ENCODE assay signal across 8 cellular contexts in genomic region chr3:119294402-119294888, GRCh38. TPM values are rescaled to one million over a fixed set of nuclear protein-coding genes. Genes with fewer than 3 reads are reported as not detected.
DNase-seq lines count a peak whose midpoint lies in the region; ATAC-seq, FAIRE-seq and TF ChIP-seq lines count a peak whose summit lies in the region.

No MANE protein-coding gene starts in this region.

- no peaks in the 10 kb centered on the region for H3K36me3 ChIP-seq in A673 (ENCODE audit: insufficient read depth, low read length, poor library complexity, severe bottlenecking)
- H3K36me3 ChIP-seq in left ventricle myocardium inferior: no peaks in the 10 kb centered on the region

- no peak for FAIRE-seq in RCC 7860 (lab: Jason Lieb, UNC)

- no peaks in the 10 kb centered on the region for H3K9me3 ChIP-seq in A673 (ENCODE audit: low read depth, low read length, poor library complexity, severe bottlenecking)
- no peaks in the 10 kb centered on the region for H3K9me3 ChIP-seq in left ventricle myocardium inferior (replicated peaks)

- DNase-seq in A673 (ENCODE audit: low spot score) (peak; percentile 69), RCC 7860 (ENCODE audit: low spot score) (peak; percentile 53), left ventricle myocardium inferior (peak; percentile 58), skeletal muscle cell (ENCODE audit: low read depth) (no peak), NCI-H510A (lab: John Stamatoyannopoulos, UW) (no peak)
- DNase-seq in activated naive CD4-positive, alpha-beta T cell treated with Interleukin-2 at 50 U/mL for 16 hours: peak; percentile 68

- CTCF ChIA-PET in A673 (lab: Charles Lee): interaction anchor here (1.0 kb wide), 1 partner anchor 53 kb away, joined by 3 read pairs; the partner anchor contains the start of gene B4GALT4

- H3K4me1 ChIP-seq in A673 (ENCODE audit: insufficient read depth, low read length, poor library complexity, severe bottlenecking): peaks cover 9% of the 10 kb centered on the region
- peaks cover 77% of the 10 kb centered on the region for H3K4me1 ChIP-seq in left ventricle myocardium inferior

- ATAC-seq in GM18861 (IDR thresholded peaks at IDR 0.05; ENCODE audit: unreplicated experiment) (peak; percentile 61), HG03045 (IDR thresholded peaks at IDR 0.05; ENCODE audit: unreplicated experiment) (peak; percentile 77)

- peak overlapping the region; percentile 70 for H3K27ac ChIP-seq in A673 (ENCODE audit: low read depth, low read length, poor library complexity, severe bottlenecking)
- H3K27ac ChIP-seq in left ventricle myocardium inferior (replicated peaks): peak overlapping the region; percentile 98

- H3K4me3 ChIP-seq in A673 (ENCODE audit: low read depth, low read length, poor library complexity, severe bottlenecking) (peak overlapping the region; percentile 66), left ventricle myocardium inferior (peak overlapping the region; percentile 86), skeletal muscle cell (ENCODE audit: low read depth, low read length) (peak overlapping the region; percentile 75)

- POLR2A ChIA-PET in A673 (lab: Charles Lee; ENCODE audit: low non-redundant PET): interaction anchor here (0.8 kb wide), 1 partner anchor 1074 kb away, joined by 11 read pairs; no protein-coding TSS in a partner anchor

- intact Hi-C loops in A673 (cut with micrococcal nuclease; ENCODE audit: unreplicated experiment): loop anchor here (5.0 kb wide), 1 partner anchor 58 kb away; no protein-coding TSS in a partner anchor
- intact Hi-C loops in left ventricle myocardium inferior (cut with micrococcal nuclease): loop anchor here (10.0 kb wide), 1 partner anchor 60 kb away; no protein-coding TSS in a partner anchor

- no peaks in the 10 kb centered on the region for H3K27me3 ChIP-seq in A673 (replicated peaks; ENCODE audit: insufficient read depth, low read depth, low read length, poor library complexity)
- no peaks in the 10 kb centered on the region for H3K27me3 ChIP-seq in left ventricle myocardium inferior (ENCODE audit: low read depth)

- TF ChIP-seq CTCF in A673 (conservative IDR thresholded peaks at IDR 0.05; ENCODE audit: low read depth, low read length) (no peak), left ventricle myocardium inferior (IDR thresholded peaks at IDR 0.05; ENCODE audit: borderline replicate concordance) (no peak)

- no TSS peak for BruUV-seq in A673 (replicated peaks; lab: Mats Ljungman, UMichigan)

RNA-seq across cellular contexts. Expression of gene ARHGAP31, which starts 0.3 kb away (rescaled TPM):
- total RNA-seq in A673 (2021) (7.8 and 12.0 TPM in 2 replicates), left ventricle myocardium inferior (38.0 TPM)

RNA-seq across cellular contexts. Expression of gene B4GALT4, which starts 53.8 kb away (rescaled TPM):
- total RNA-seq in A673 (2021) (9.9 and 10.8 TPM in 2 replicates), left ventricle myocardium inferior (12.7 TPM)

Comparison
In these comparisons a context has a peak if more than half of its experiments do, and no peak if none do; other contexts are left out.
1. DNase-seq: peak in A673 (single experiment), RCC 7860 (single experiment), activated naive CD4-positive, alpha-beta T cell treated with Interleukin-2 at 50 U/mL for 16 hours (single experiment) and left ventricle myocardium inferior (single experiment); none in skeletal muscle cell (single experiment) and NCI-H510A (single experiment).
2. Peak in every context shown above with its lines, with median percentiles within 50 percentile points of each other: H3K4me3 ChIP-seq.